ENCODE assay signal across 9 cellular contexts in the genomic region with DNA sequence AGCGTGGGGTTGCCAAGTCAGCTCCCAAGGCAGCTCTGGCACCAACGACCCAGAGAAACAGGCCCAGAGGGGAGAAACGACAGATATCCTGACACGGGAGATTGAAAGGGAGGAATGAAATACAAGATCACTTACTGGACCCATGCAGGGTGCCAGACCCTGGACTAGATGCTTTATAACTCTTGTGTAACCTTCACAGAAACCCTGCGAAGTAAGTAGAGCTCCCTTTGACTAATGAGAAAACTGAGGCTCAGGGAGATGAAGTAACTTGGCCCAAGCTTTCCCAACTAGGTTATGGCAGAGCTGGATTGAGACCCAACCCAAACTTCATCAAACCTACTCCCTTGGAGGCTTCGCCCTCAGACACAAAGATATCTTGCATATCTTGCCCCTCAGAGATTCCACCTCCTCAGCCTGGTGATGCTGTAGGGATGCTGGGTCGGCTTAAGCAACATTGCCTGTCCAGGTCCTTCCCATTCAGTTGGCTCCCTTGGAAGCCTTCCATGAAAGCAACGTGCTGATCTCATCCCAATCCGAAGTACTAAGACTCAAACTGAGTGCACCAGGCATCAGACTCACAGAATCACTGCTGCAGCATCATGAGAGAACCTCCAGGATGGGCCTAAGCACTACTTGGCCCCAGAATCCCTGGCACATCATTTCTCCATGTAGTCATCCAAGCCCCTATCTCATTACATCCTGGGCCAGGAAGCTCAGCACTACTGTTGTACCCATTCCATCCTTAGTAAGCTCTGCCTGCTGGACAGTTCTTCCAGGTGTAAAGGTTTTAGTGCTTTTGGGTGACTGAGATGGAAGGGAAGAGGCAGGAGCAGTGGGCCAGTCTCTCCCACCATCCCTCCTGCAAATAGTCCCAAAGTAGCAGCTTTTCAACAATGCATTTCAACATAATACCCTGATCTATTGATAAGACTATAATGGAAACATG. TPM values are rescaled to one million over a fixed set of nuclear protein-coding genes. Genes with fewer than 3 reads are reported as not detected.
DNase-seq lines count a peak whose midpoint lies in the region; ATAC-seq and TF ChIP-seq lines count a peak whose summit lies in the region.
"Had no signal": no experiment of that assay in that cellular context is flagged by ENCODE, and none has a peak within 500 bp of the region (broad histone marks: within the 10 kb centered on the region; RNA-seq: fewer than 3 reads in every experiment).

No MANE protein-coding gene starts in this region.

- no peaks in the 10 kb centered on the region for H3K79me2 ChIP-seq in ACC112 (ENCODE audit: control insufficient read depth, insufficient read depth, low read length, unreplicated experiment)

- DNase-seq in HT-29 (ENCODE audit: low spot score), result peak; percentile 30
- no peak for DNase-seq in central memory CD8-positive, alpha-beta T cell (ENCODE audit: low spot score in 2 of 2)
- DNase-seq in naive thymus-derived CD8-positive, alpha-beta T cell, result no peak
- DNase-seq in hippocampal formation (lab: John Stamatoyannopoulos, UW), result no peak
- DNase-seq in GM13976 (ENCODE audit: low spot score), result no peak
- DNase-seq in stimulated activated naive CD4-positive, alpha-beta T cell (lab: John Stamatoyannopoulos, UW), result no peak

- TF ChIP-seq CTCF in GM13976 (IDR thresholded peaks at IDR 0.05; ENCODE audit: borderline replicate concordance, control extremely low read depth, extremely low read depth, insufficient read depth, missing control alignments), result no peak

- POLR2A ChIA-PET in naive thymus-derived CD8-positive, alpha-beta T cell (lab: Charles Lee), result interaction anchor here (1.3 to 2.1 kb wide), 2 partner anchors 19 to 22 kb away, joined by 3 to 13 read pairs; partner anchors contain the start of gene TAGLN2

- no peaks in the 10 kb centered on the region for H3K9me3 Mint-ChIP-seq in central memory CD8-positive, alpha-beta T cell
- H3K9me3 Mint-ChIP-seq in naive thymus-derived CD8-positive, alpha-beta T cell, result no peaks in the 10 kb centered on the region

- H3K27me3 Mint-ChIP-seq in central memory CD8-positive, alpha-beta T cell, result peaks cover 55% of the 10 kb centered on the region
- H3K27me3 Mint-ChIP-seq in naive thymus-derived CD8-positive, alpha-beta T cell, result peaks cover 20 to 54% (median 30%) of the 10 kb centered on the region in 5 donors

- ATAC-seq in central memory CD8-positive, alpha-beta T cell (replicated peaks; ENCODE audit: extremely low read depth, poor library complexity, severe bottlenecking), result no peak
- ATAC-seq in naive thymus-derived CD8-positive, alpha-beta T cell, result no peak
- no peak for ATAC-seq in HG02798 (IDR thresholded peaks at IDR 0.05; ENCODE audit: poor library complexity, unreplicated experiment)

- H3K27ac Mint-ChIP-seq in central memory CD8-positive, alpha-beta T cell (ENCODE audit: low read depth), result no peak overlapping the region
- peak overlapping the region in 1 of 10 donors; percentile 49 for H3K27ac Mint-ChIP-seq in naive thymus-derived CD8-positive, alpha-beta T cell

- peak overlapping the region; percentile 73 for H3K4me3 ChIP-seq in ACC112 (ENCODE audit: low read depth, low read length)

- H3K36me3 ChIP-seq in ACC112 (ENCODE audit: insufficient read depth, low read length), result no peaks in the 10 kb centered on the region

- no peak overlapping the region for H3K27ac ChIP-seq in ACC112 (ENCODE audit: low read depth, low read length)

- H3K27me3 ChIP-seq in ACC112 (ENCODE audit: insufficient read depth, low read length), result peaks cover 37% of the 10 kb centered on the region

- H3K4me1 ChIP-seq in ACC112 (ENCODE audit: control insufficient read depth, insufficient read depth, low read length, unreplicated experiment), result no peaks in the 10 kb centered on the region

- peaks cover 11% of the 10 kb centered on the region for H3K4me1 Mint-ChIP-seq in central memory CD8-positive, alpha-beta T cell
- H3K4me1 Mint-ChIP-seq in naive thymus-derived CD8-positive, alpha-beta T cell, result peaks cover 8 to 15% (median 11%) of the 10 kb centered on the region in 4 donors

- H2AFZ ChIP-seq in ACC112 (ENCODE audit: low read length, unreplicated experiment), result no peak overlapping the region

- no peaks in the 10 kb centered on the region for H3K36me3 Mint-ChIP-seq in central memory CD8-positive, alpha-beta T cell (ENCODE audit: insufficient read depth)
- no peaks in the 10 kb centered on the region for H3K36me3 Mint-ChIP-seq in naive thymus-derived CD8-positive, alpha-beta T cell

- in situ Hi-C loops in GM13976 (cut with MboI; ENCODE audit: low sequenced_read_pairs, unreplicated experiment), result no loop called here

- H3K4me3 Mint-ChIP-seq in central memory CD8-positive, alpha-beta T cell, result peak overlapping the region; percentile 60
- H3K4me3 Mint-ChIP-seq in naive thymus-derived CD8-positive, alpha-beta T cell, result peak overlapping the region; percentile 27 to 83 (median 40)

RNA-seq across cellular contexts. Expression of gene IGSF9, which starts 1.1 kb away (rescaled TPM):
- 5.9 and 6.5 TPM in 2 replicates for total RNA-seq in HT-29 (2014; rRNA removed; shearing (Covaris generic))
- under 1 TPM; 0.16 to 0.21 TPM for total RNA-seq in naive thymus-derived CD8-positive, alpha-beta T cell
- not detected for polyA plus RNA-seq in naive thymus-derived CD8-positive, alpha-beta T cell
- total RNA-seq: SK-MEL-5 had no signal

RNA-seq across cellular contexts. Expression of gene SLAMF9, which starts 7.5 kb away (rescaled TPM):
- total RNA-seq in HT-29 (2014; rRNA removed; shearing (Covaris generic)), result not detected in 2 replicates
- not detected for total RNA-seq in naive thymus-derived CD8-positive, alpha-beta T cell
- polyA plus RNA-seq in naive thymus-derived CD8-positive, alpha-beta T cell, result not detected

RNA-seq across cellular contexts. Expression of gene TAGLN2, which starts 21.2 kb away (rescaled TPM):
- 778 and 828 TPM in 2 replicates for total RNA-seq in HT-29 (2014; rRNA removed; shearing (Covaris generic))
- 100 to 1,000 TPM; 125 to 136 TPM for total RNA-seq in naive thymus-derived CD8-positive, alpha-beta T cell
- 100 to 1,000 TPM; 477 to 825 (median 609) TPM for polyA plus RNA-seq in naive thymus-derived CD8-positive, alpha-beta T cell

RNA-seq across cellular contexts. Expression of gene CFAP45, which starts 46.5 kb away (rescaled TPM):
- total RNA-seq in HT-29 (2014; rRNA removed; shearing (Covaris generic)), result 0.76 TPM in 1 of 2 replicates, not detected in the other
- 1 to 10 TPM; 1.3 to 1.5 TPM for total RNA-seq in naive thymus-derived CD8-positive, alpha-beta T cell
- polyA plus RNA-seq in naive thymus-derived CD8-positive, alpha-beta T cell, result under 1 TPM in 1 of 3 donors, not detected in 2; 0.33 TPM
